In the genomic region with DNA sequence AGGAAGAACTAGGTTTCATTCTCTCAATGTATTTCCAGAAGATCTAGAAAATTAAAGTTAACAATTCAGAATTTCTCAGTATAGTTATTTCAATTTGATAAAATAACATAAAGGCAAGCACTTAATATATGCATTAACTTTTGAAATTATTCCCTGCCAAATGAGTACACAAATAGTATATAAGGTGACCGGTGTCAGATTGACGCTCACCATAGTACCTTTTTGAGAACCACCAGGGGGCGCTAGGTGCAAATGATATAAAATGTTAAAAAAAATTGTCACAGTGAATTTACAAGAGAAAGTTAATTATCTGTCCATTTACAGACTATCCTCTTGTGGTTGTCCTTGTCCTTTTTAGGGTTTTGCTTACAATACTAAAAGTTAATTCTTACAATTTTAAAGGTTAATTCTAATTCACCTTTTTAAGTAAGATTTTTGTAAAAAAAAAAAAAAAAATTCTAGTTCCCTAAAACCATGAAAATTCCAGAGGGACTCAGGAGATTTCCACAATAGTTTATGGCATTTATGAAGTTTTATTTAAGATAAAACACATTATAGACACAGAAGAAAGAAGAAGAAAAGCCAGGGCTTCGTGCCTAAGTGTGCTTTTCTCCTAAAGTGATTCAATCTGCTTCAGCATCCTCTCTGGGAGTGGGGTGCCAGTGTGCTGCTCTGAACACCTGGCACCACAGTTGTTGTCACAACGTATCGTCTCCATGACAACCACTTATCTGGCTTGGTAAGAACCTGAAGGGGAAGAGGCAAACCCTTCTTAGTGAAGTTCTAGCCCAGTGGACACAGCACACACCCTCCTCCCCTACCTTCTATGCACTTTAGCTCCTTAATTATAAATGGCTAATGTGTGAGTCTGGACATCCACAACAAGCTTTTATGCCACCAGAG, we compare ENCODE assay signal across 8 cellular contexts. TPM values are rescaled to one million over a fixed set of nuclear protein-coding genes. Genes with fewer than 3 reads are reported as not detected.
A peak's percentile ranks its signal among the peaks of the same experiment; 100 is the strongest.
DNase-seq lines count a peak whose midpoint lies in the region; ATAC-seq and TF ChIP-seq lines count a peak whose summit lies in the region.

No MANE protein-coding gene starts in this region.

- peaks cover 48% of the 10 kb centered on the region for H3K36me3 Mint-ChIP-seq in nephron (ENCODE audit: low read depth)
- peaks cover 3% of the 10 kb centered on the region for H3K36me3 Mint-ChIP-seq in type B pancreatic cell

- DNase-seq in DMS79 (lab: John Stamatoyannopoulos, UW) (peak; percentile 45), NCI-H345 (lab: John Stamatoyannopoulos, UW) (peak; percentile 79), epidermal melanocyte (ENCODE audit: insufficient read length, low spot score) (peak; percentile 37), type B pancreatic cell (ENCODE audit: extremely low spot score, unreplicated experiment) (no peak)
- peak; percentile 45 to 51 for DNase-seq in activated CD4-positive, alpha-beta T cell treated with anti-CD3 and anti-CD28 coated beads for 4 hours

- peaks cover 17% of the 10 kb centered on the region for H3K4me1 Mint-ChIP-seq in nephron
- H3K4me1 Mint-ChIP-seq in type B pancreatic cell (ENCODE audit: unreplicated experiment), result peaks cover 7% of the 10 kb centered on the region

- H3K9me3 Mint-ChIP-seq in nephron (peaks cover 23% of the 10 kb centered on the region), type B pancreatic cell (no peaks in the 10 kb centered on the region)

- TF ChIP-seq CTCF in nephron (IDR thresholded peaks at IDR 0.05; ENCODE audit: unreplicated experiment in 3 of 3), result peak; percentile 84 to 94 (median 91)
- TF ChIP-seq CTCF in type B pancreatic cell (conservative IDR thresholded peaks at IDR 0.05), result peak; percentile 93

- H3K27ac Mint-ChIP-seq in nephron (peak overlapping the region; percentile 68 to 81 (median 77)), type B pancreatic cell (no peak overlapping the region)

- H3K4me3 Mint-ChIP-seq in nephron (peak overlapping the region; percentile 83 to 91 (median 88)), type B pancreatic cell (peak overlapping the region; percentile 84)

- ATAC-seq in HG02798 (IDR thresholded peaks at IDR 0.05; ENCODE audit: poor library complexity, unreplicated experiment) (peak; percentile 40), HG02571 (IDR thresholded peaks at IDR 0.05; ENCODE audit: unreplicated experiment) (no peak)

- H3K27me3 Mint-ChIP-seq in nephron (ENCODE audit: low read depth), result peaks cover 44% of the 10 kb centered on the region
- peaks cover 35% of the 10 kb centered on the region for H3K27me3 Mint-ChIP-seq in type B pancreatic cell

RNA-seq across cellular contexts. Expression of gene ADAMTS16, which starts 1.7 kb away (rescaled TPM):
- total RNA-seq in type B pancreatic cell (ENCODE audit: low replicate concordance), result 2.0 and 23.3 TPM in 2 replicates
